Comparison of ENCODE assay signal across 8 cellular contexts in the genomic region with DNA sequence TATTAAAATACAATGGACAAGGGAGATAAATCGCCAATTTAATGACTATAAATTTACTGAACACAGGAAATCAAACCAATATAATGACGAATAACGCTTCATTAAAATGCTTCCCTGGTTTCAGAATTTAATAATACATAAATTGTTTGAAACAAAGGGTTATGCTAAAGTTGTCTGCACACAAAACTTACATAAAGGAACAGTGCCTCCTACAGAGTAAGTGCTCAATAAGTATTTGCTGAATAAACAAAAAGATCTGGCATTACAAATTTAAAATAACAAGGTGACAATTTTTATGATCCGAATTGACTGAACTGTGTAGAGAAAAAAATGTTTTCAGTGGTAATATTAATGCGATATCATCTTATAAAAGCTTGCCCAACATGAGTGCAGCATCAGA.
DNase-seq lines count a peak whose midpoint lies in the region; ATAC-seq and TF ChIP-seq lines count a peak whose summit lies in the region.

No MANE protein-coding gene starts in this region.

- H4K8ac ChIP-seq in mesendoderm (ENCODE audit: low read depth, low read length) = no peak overlapping the region

- H3K56ac ChIP-seq in mesendoderm (ENCODE audit: low read length) = no peak overlapping the region

- peak overlapping the region; percentile 93; the same call in 1 of the 2 replicates for H3K4me3 ChIP-seq in GM08714 (ENCODE audit: low read length)
- no peak overlapping the region for H3K4me3 ChIP-seq in mesendoderm (ENCODE audit: low read length)

- H3K4me1 ChIP-seq in mesendoderm (ENCODE audit: control insufficient read depth, low read depth, low read length) = no peaks in the 10 kb centered on the region

- no peaks in the 10 kb centered on the region for H3K36me3 ChIP-seq in mesendoderm (ENCODE audit: control insufficient read depth, insufficient read depth, low read length)

- peaks cover 5% of the 10 kb centered on the region for H3K79me1 ChIP-seq in mesendoderm (ENCODE audit: low read length)

- no peak overlapping the region for H3K18ac ChIP-seq in mesendoderm (ENCODE audit: low read length)

- DNase-seq in globus pallidus (ENCODE audit: low spot score) (peak; percentile 14), mesendoderm (no peak), AG20443 (ENCODE audit: low spot score) (no peak), amygdala (lab: John Stamatoyannopoulos, UW) (no peak)
- no peak for DNase-seq in stimulated activated naive B cell treated with anti-CD40 and anti-IgM and Interleukin-4, amounts not matched to agents 10 μg/mL and 1 μg/mL and 100 μg/mL, for 72 hours

- H2BK15ac ChIP-seq in mesendoderm (replicated peaks; ENCODE audit: low read depth) = no peak overlapping the region

- WGBS in mesendoderm (ENCODE audit: extremely low coverage, insufficient coverage, low lambda C conversion rate) = no CpG with 5 or more reads among the region's 5 CpGs

- no peak overlapping the region for H4K5ac ChIP-seq in mesendoderm (ENCODE audit: low read length)

- H2BK120ac ChIP-seq in mesendoderm (ENCODE audit: low read depth, low read length) = no peak overlapping the region

- no peak overlapping the region for H3K4ac ChIP-seq in mesendoderm (ENCODE audit: low read depth, low read length)

- H2AK5ac ChIP-seq in mesendoderm (ENCODE audit: low read length) = no peak overlapping the region

- H3K27me3 Mint-ChIP-seq in stimulated activated naive B cell treated with anti-CD40 and anti-IgM and Interleukin-4, amounts not matched to agents 10 μg/mL and 1 μg/mL and 100 μg/mL, for 72 hours = no peaks in the 10 kb centered on the region

- H3K9ac ChIP-seq in mesendoderm (ENCODE audit: low read length) = no peak overlapping the region

- H3K23ac ChIP-seq in mesendoderm (ENCODE audit: low read length) = no peak overlapping the region

- H3K4me1 Mint-ChIP-seq in stimulated activated naive B cell treated with anti-CD40 and anti-IgM and Interleukin-4, amounts not matched to agents 10 μg/mL and 1 μg/mL and 100 μg/mL, for 72 hours = peaks cover 5 to 18% of the 10 kb centered on the region in 2 donors

- H3K36me3 Mint-ChIP-seq in stimulated activated naive B cell treated with anti-CD40 and anti-IgM and Interleukin-4, amounts not matched to agents 10 μg/mL and 1 μg/mL and 100 μg/mL, for 72 hours = peaks cover 8 to 13% of the 10 kb centered on the region in 2 donors

- H3K4me3 Mint-ChIP-seq in stimulated activated naive B cell treated with anti-CD40 and anti-IgM and Interleukin-4, amounts not matched to agents 10 μg/mL and 1 μg/mL and 100 μg/mL, for 72 hours = peak overlapping the region; percentile 98 to 100

- no peak for ATAC-seq in stimulated activated naive B cell treated with anti-CD40 and anti-IgM and Interleukin-4, amounts not matched to agents 10 μg/mL and 1 μg/mL and 100 μg/mL, for 72 hours (replicated peaks)

- H2BK5ac ChIP-seq in mesendoderm (ENCODE audit: low read length) = no peak overlapping the region

- H3K27me3 ChIP-seq in mesendoderm (ENCODE audit: insufficient read depth, low read length, poor library complexity) = no peaks in the 10 kb centered on the region

- TF ChIP-seq CTCF in 22Rv1 (IDR thresholded peaks at IDR 0.05) = peak; percentile 64
- peak; percentile 60 for TF ChIP-seq CTCF in VCaP (conservative IDR thresholded peaks at IDR 0.05)

- H3K79me2 ChIP-seq in mesendoderm (ENCODE audit: control insufficient read depth, insufficient read depth, low read length) = peaks cover 19% of the 10 kb centered on the region

- H3K9me3 Mint-ChIP-seq in stimulated activated naive B cell treated with anti-CD40 and anti-IgM and Interleukin-4, amounts not matched to agents 10 μg/mL and 1 μg/mL and 100 μg/mL, for 72 hours = no peaks in the 10 kb centered on the region

- H3K27ac Mint-ChIP-seq in stimulated activated naive B cell treated with anti-CD40 and anti-IgM and Interleukin-4, amounts not matched to agents 10 μg/mL and 1 μg/mL and 100 μg/mL, for 72 hours = peak overlapping the region; percentile 100

- H3K4me2 ChIP-seq in mesendoderm (ENCODE audit: low read length) = no peak overlapping the region

- H3K27ac ChIP-seq in 22Rv1 = peak overlapping the region; percentile 98
- H3K27ac ChIP-seq in VCaP = peak overlapping the region; percentile 95
- no peak overlapping the region for H3K27ac ChIP-seq in mesendoderm (ENCODE audit: low read depth, low read length)
